8 cellular contexts compared by ENCODE assay signal in genomic region chr5:15003511-15003920, GRCh38.
DNase-seq lines count a peak whose midpoint lies in the region; ATAC-seq and TF ChIP-seq lines count a peak whose summit lies in the region.

No MANE protein-coding gene starts in this region.

- H3K4me1 ChIP-seq in Caco-2 (peaks cover 5% of the 10 kb centered on the region), lung (ENCODE audit: control insufficient read depth in 2 of 2, insufficient read depth in 2 of 2, low read length in 2 of 2) (peaks cover 2 to 6% of the 10 kb centered on the region in 2 donors)

- H3K4me3 Mint-ChIP-seq in Caco-2 (ENCODE audit: unreplicated experiment), result no peak overlapping the region
- no peak overlapping the region for H3K4me3 Mint-ChIP-seq in activated CD4-positive, alpha-beta T cell treated with anti-CD3 and anti-CD28 coated beads, Interleukin-2, amount 10 ng/mL, durations not matched to agents 7 days and 5 days

- ATAC-seq in GM19468 (IDR thresholded peaks at IDR 0.05; ENCODE audit: extremely low read depth, unreplicated experiment), result peak; percentile 78
- peak; percentile 71 for ATAC-seq in HG03558 (IDR thresholded peaks at IDR 0.05; ENCODE audit: extremely low read depth, unreplicated experiment)
- ATAC-seq in lung (ENCODE audit: insufficient read depth, low FRiP score), result peak; percentile 68

- TF ChIP-seq CTCF in Caco-2 (IDR thresholded peaks at IDR 0.05; ENCODE audit: insufficient read depth in 1 of 2, low read depth in 1 of 2, low read length in 1 of 2, severe bottlenecking in 1 of 2, unreplicated experiment in 1 of 2), result peak; percentile 68 to 79
- peak; percentile 65 to 98 (median 93) for TF ChIP-seq CTCF in dorsolateral prefrontal cortex (IDR thresholded peaks at IDR 0.05 in 54 of 56, conservative IDR thresholded peaks at IDR 0.05 in 2 of 56; ENCODE audit: low read depth in 1 of 56, partially characterized antibody in 56 of 56)
- peak; percentile 81 for TF ChIP-seq CTCF in lung (IDR thresholded peaks at IDR 0.05; ENCODE audit: control extremely low read depth, extremely low read depth)

- POLR2A ChIA-PET in Caco-2 (lab: Charles Lee), result no interaction called here
- POLR2A ChIA-PET in activated CD4-positive, alpha-beta T cell treated with anti-CD3 and anti-CD28 coated beads, Interleukin-2, amount 10 ng/mL, durations not matched to agents 7 days and 5 days (lab: Charles Lee), result no interaction called here

- H3K27me3 ChIP-seq in Caco-2 (replicated peaks; ENCODE audit: control insufficient read depth, insufficient read depth, low read length), result no peaks in the 10 kb centered on the region
- H3K27me3 ChIP-seq in dorsolateral prefrontal cortex, result no peaks in the 10 kb centered on the region
- H3K27me3 ChIP-seq in lung (ENCODE audit: control insufficient read depth, insufficient read depth), result no peaks in the 10 kb centered on the region

- DNase-seq in Caco-2 (peak; percentile 55 to 58), NCI-H526 (lab: John Stamatoyannopoulos, UW) (peak; percentile 60 to 80), dorsolateral prefrontal cortex (peak; percentile 35 to 80 (median 62)), lung (ENCODE audit: low spot score) (peak; percentile 48)
- DNase-seq in activated CD4-positive, alpha-beta T cell treated with anti-CD3 and anti-CD28 coated beads, Interleukin-2, amount 10 ng/mL, durations not matched to agents 7 days and 5 days, result peak; percentile 70
- peak; percentile 17 to 20 for DNase-seq in stimulated activated CD8-positive, alpha-beta memory T cell treated with anti-CD3 and anti-CD28 coated beads, Interleukin-4, amount 100 ng/mL, for 1 hour (ENCODE audit: low read depth in 2 of 2, low spot score in 1 of 2)

- peaks cover 5% of the 10 kb centered on the region for H3K4me1 Mint-ChIP-seq in Caco-2 (ENCODE audit: low read depth, unreplicated experiment)
- peaks cover 14% of the 10 kb centered on the region for H3K4me1 Mint-ChIP-seq in activated CD4-positive, alpha-beta T cell treated with anti-CD3 and anti-CD28 coated beads, Interleukin-2, amount 10 ng/mL, durations not matched to agents 7 days and 5 days

- H3K27ac Mint-ChIP-seq in Caco-2 (ENCODE audit: unreplicated experiment), result no peak overlapping the region
- H3K27ac Mint-ChIP-seq in activated CD4-positive, alpha-beta T cell treated with anti-CD3 and anti-CD28 coated beads, Interleukin-2, amount 10 ng/mL, durations not matched to agents 7 days and 5 days, result no peak overlapping the region

- H3K27me3 Mint-ChIP-seq in Caco-2 (ENCODE audit: insufficient read depth, unreplicated experiment), result peaks cover 12% of the 10 kb centered on the region
- peaks cover 16% of the 10 kb centered on the region for H3K27me3 Mint-ChIP-seq in activated CD4-positive, alpha-beta T cell treated with anti-CD3 and anti-CD28 coated beads, Interleukin-2, amount 10 ng/mL, durations not matched to agents 7 days and 5 days

- H3K36me3 Mint-ChIP-seq in Caco-2 (ENCODE audit: insufficient read depth, unreplicated experiment), result no peaks in the 10 kb centered on the region
- peaks cover 7% of the 10 kb centered on the region for H3K36me3 Mint-ChIP-seq in activated CD4-positive, alpha-beta T cell treated with anti-CD3 and anti-CD28 coated beads, Interleukin-2, amount 10 ng/mL, durations not matched to agents 7 days and 5 days (ENCODE audit: low read depth)

- H3K4me3 ChIP-seq in Caco-2 (ENCODE audit: low read depth, low read length) (no peak overlapping the region), dorsolateral prefrontal cortex (no peak overlapping the region), lung (no peak overlapping the region)

- CTCF ChIA-PET in Caco-2 (lab: Charles Lee), result interaction anchor here (0.6 to 3.6 kb wide), 8 partner anchors 11 to 329 kb away, joined by 3 to 18 read pairs (median 4); no protein-coding TSS in a partner anchor
- CTCF ChIA-PET in activated CD4-positive, alpha-beta T cell treated with anti-CD3 and anti-CD28 coated beads, Interleukin-2, amount 10 ng/mL, durations not matched to agents 7 days and 5 days (lab: Charles Lee), result interaction anchor here (0.5 to 1.6 kb wide), 11 partner anchors 9 to 833 kb away, joined by 3 to 8 read pairs (median 3); no protein-coding TSS in a partner anchor

- H3K9me3 Mint-ChIP-seq in Caco-2 (ENCODE audit: unreplicated experiment), result peaks cover 14% of the 10 kb centered on the region
- H3K9me3 Mint-ChIP-seq in activated CD4-positive, alpha-beta T cell treated with anti-CD3 and anti-CD28 coated beads, Interleukin-2, amount 10 ng/mL, durations not matched to agents 7 days and 5 days, result peaks cover 6% of the 10 kb centered on the region

- H3K9me3 ChIP-seq in Caco-2, result no peaks in the 10 kb centered on the region
- no peaks in the 10 kb centered on the region for H3K9me3 ChIP-seq in lung (ENCODE audit: control insufficient read depth in 2 of 2, insufficient read depth in 1 of 2, low read length in 1 of 2)

- BruUV-seq in Caco-2 (replicated peaks; lab: Mats Ljungman, UMichigan), result no TSS peak

- intact Hi-C loops in Caco-2 (cut with micrococcal nuclease; ENCODE audit: unreplicated experiment) (loop anchor here (1.0 to 5.0 kb wide), 5 partner anchors 46 to 319 kb away; partner anchors contain the start of gene ANKH), dorsolateral prefrontal cortex (cut with DNase I) (loop anchor here (2.0 to 5.0 kb wide), 3 partner anchors 131 to 319 kb away; partner anchors contain the start of gene ANKH (in 2 of the 2))

- H3K27ac ChIP-seq in dorsolateral prefrontal cortex (no peak overlapping the region), lung (ENCODE audit: low read depth in 1 of 2, low read length in 1 of 2) (no peak overlapping the region)

- H3K36me3 ChIP-seq in Caco-2 (ENCODE audit: control insufficient read depth, insufficient read depth, low read length) (no peaks in the 10 kb centered on the region), lung (ENCODE audit: control insufficient read depth in 2 of 2, insufficient read depth in 2 of 2, low read length in 2 of 2) (no peaks in the 10 kb centered on the region)

- 46 to 48% methylated on average over 4 of the region's 4 CpGs for WGBS in lung, 2 donors

Comparison
In these comparisons a context has a peak if more than half of its experiments do, and no peak if none do; other contexts are left out.
1. DNase-seq: peak in every context shown above with its lines; median percentile 70 in NCI-H526; 70 in activated CD4-positive, alpha-beta T cell treated with anti-CD3 and anti-CD28 coated beads, Interleukin-2, amount 10 ng/mL, durations not matched to agents 7 days and 5 days; 62 in dorsolateral prefrontal cortex; 56 in Caco-2; 48 in lung; 18 in stimulated activated CD8-positive, alpha-beta memory T cell treated with anti-CD3 and anti-CD28 coated beads, Interleukin-4, amount 100 ng/mL, for 1 hour.